Comparison of ENCODE assay signal across 14 cellular contexts in the genomic region with DNA sequence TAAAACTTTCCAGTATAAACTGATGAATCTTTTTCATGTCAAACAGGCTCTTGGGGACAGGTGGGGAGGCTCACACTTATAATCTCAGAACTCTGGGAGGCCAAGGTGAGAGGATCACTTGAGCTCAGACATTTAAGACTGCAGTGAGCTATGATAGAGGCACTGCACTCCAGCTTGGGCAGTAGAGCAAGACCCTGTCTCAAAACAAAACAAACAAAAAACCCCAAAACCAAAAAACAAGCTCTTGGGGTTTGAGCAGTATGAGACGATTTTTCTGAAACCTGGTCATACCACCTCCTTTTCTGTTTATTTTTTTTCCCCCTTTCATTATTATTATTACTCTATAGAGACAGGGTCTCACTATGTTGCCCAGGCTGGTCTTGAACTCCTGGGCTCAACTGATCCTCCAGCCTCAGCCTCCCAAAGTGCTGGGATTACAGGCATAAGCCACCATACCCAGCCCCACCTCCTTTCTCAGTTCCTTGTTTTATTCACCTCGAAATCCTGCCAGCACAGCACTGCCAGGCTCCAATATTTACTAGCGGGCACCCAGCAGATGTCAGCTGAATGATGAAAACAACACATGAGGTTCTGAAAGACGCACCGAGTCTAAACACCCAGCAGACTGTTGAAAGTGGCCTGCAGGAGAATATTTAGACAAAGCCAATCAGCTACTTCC. TPM values are rescaled to one million over a fixed set of nuclear protein-coding genes. Genes with fewer than 3 reads are reported as not detected.
A peak's percentile ranks its signal among the peaks of the same experiment; 100 is the strongest.
DNase-seq lines count a peak whose midpoint lies in the region; ATAC-seq and TF ChIP-seq lines count a peak whose summit lies in the region.
"Had no signal": no experiment of that assay in that cellular context is flagged by ENCODE, and none has a peak within 500 bp of the region (broad histone marks: within the 10 kb centered on the region; RNA-seq: fewer than 3 reads in every experiment).

No MANE protein-coding gene starts in this region.

- H3K4me3 Mint-ChIP-seq in activated CD8-positive, alpha-beta memory T cell treated with anti-CD3 and anti-CD28 coated beads, Interleukin-2, amount 10 ng/mL, durations not matched to agents 7 days and 5 days: no peak overlapping the region
- H3K4me3 Mint-ChIP-seq in immature natural killer cell: no peak overlapping the region
- H3K4me3 Mint-ChIP-seq: nephron had no signal

- H3K27me3 ChIP-seq in MM.1S (replicated peaks; ENCODE audit: insufficient read depth, low read length) (no peaks in the 10 kb centered on the region), aorta (ENCODE audit: control insufficient read depth in 1 of 2, insufficient read depth in 2 of 2, low read length in 1 of 2) (no peaks in the 10 kb centered on the region)
- H3K27me3 ChIP-seq: cardiac muscle cell had no signal

- no peak for TF ChIP-seq CTCF in MM.1S (IDR thresholded peaks at IDR 0.05; ENCODE audit: low read length)

- no peak overlapping the region for H2AFZ ChIP-seq in MM.1S (ENCODE audit: low read length)

- peak overlapping the region; percentile 34 for H3K27ac Mint-ChIP-seq in activated CD8-positive, alpha-beta memory T cell treated with anti-CD3 and anti-CD28 coated beads, Interleukin-2, amount 10 ng/mL, durations not matched to agents 7 days and 5 days
- H3K27ac Mint-ChIP-seq in immature natural killer cell: peak overlapping the region in 3 of 6 donors; percentile 20 to 96 (median 51)
- H3K27ac Mint-ChIP-seq: nephron; stimulated activated naive CD8-positive, alpha-beta T cell treated with anti-CD3 and anti-CD28 coated beads, Interleukin-15, Interleukin-2, amounts not matched to agents 100 ng/mL and 50 ng/mL, for 24 hours had no signal

- peaks cover 21% of the 10 kb centered on the region for H3F3A ChIP-seq in MM.1S (ENCODE audit: insufficient read depth, low read length)

- WGBS in aorta, 2 donors: 86 to 89% methylated on average over 5 of the region's 5 CpGs

- H3K4me1 ChIP-seq in MM.1S (ENCODE audit: low read length) (peaks cover 25% of the 10 kb centered on the region), aorta (ENCODE audit: control insufficient read depth in 1 of 2, insufficient read depth in 2 of 2, low read length in 2 of 2) (no peaks in the 10 kb centered on the region)

- intact Hi-C loops in aorta (cut with DNase I): no loop called here

- no peak for DNase-seq in activated CD8-positive, alpha-beta memory T cell treated with anti-CD3 and anti-CD28 coated beads, Interleukin-2, amount 10 ng/mL, durations not matched to agents 7 days and 5 days
- DNase-seq in activated CD8-positive, alpha-beta memory T cell treated with anti-CD3 and anti-CD28 coated beads for 24 hours: no peak
- DNase-seq in MM.1S (no peak), aorta (no peak), immature natural killer cell (no peak)
- no peak for DNase-seq in activated naive CD4-positive, alpha-beta T cell (lab: John Stamatoyannopoulos, UW)
- DNase-seq: EL, NCI-H2081 had no signal

- H3K9me3 ChIP-seq in MM.1S (replicated peaks; ENCODE audit: insufficient read depth, low read length) (no peaks in the 10 kb centered on the region), aorta (ENCODE audit: control insufficient read depth, low read length) (peaks cover 1% of the 10 kb centered on the region)

- peak; percentile 61 for ATAC-seq in activated CD8-positive, alpha-beta memory T cell treated with anti-CD3 and anti-CD28 coated beads, Interleukin-2, amount 10 ng/mL, durations not matched to agents 7 days and 5 days
- ATAC-seq in HG02642 (IDR thresholded peaks at IDR 0.05; ENCODE audit: poor library complexity, unreplicated experiment) (peak; percentile 77), aorta (ENCODE audit: low FRiP score) (peak; percentile 29), HG03565 (IDR thresholded peaks at IDR 0.05; ENCODE audit: unreplicated experiment) (no peak)
- ATAC-seq: Panc1 had no signal

- H3K9ac ChIP-seq in MM.1S (ENCODE audit: low read length): no peak overlapping the region

- peak overlapping the region; percentile 87; the same call in 1 of the 2 replicates for H3K4me2 ChIP-seq in MM.1S (ENCODE audit: low read depth, low read length)

- H4K20me1 ChIP-seq in MM.1S (ENCODE audit: insufficient read depth, low read length): no peaks in the 10 kb centered on the region

- no peaks in the 10 kb centered on the region for H3K9me2 ChIP-seq in MM.1S (replicated peaks; ENCODE audit: insufficient read depth, low read length)

- CTCF ChIA-PET in activated CD8-positive, alpha-beta memory T cell treated with anti-CD3 and anti-CD28 coated beads, Interleukin-2, amount 10 ng/mL, durations not matched to agents 7 days and 5 days (lab: Charles Lee): interaction anchor here (0.7 to 2.0 kb wide), 10 partner anchors 9 to 97 kb away, joined by 3 to 10 read pairs (median 3); partner anchors contain the start of gene CDK17

- H3K27ac ChIP-seq in MM.1S (ENCODE audit: low read length): 0 out of 2 replicates have a peak overlapping the region, but pooled peaks have one; percentile 14
- H3K27ac ChIP-seq in aorta (ENCODE audit: low read depth in 1 of 2, low read length in 2 of 2): no peak overlapping the region
- H3K27ac ChIP-seq: cardiac muscle cell had no signal

- no peaks in the 10 kb centered on the region for H3K36me3 ChIP-seq in MM.1S (replicated peaks; ENCODE audit: insufficient read depth, low read length)
- no peaks in the 10 kb centered on the region for H3K36me3 ChIP-seq in aorta (ENCODE audit: control insufficient read depth in 1 of 2, insufficient read depth in 2 of 2, low read length in 1 of 2)
- H3K36me3 ChIP-seq: cardiac muscle cell had no signal

- no peak overlapping the region for H3K4me3 ChIP-seq in MM.1S (ENCODE audit: low read length)
- no peak overlapping the region for H3K4me3 ChIP-seq in aorta (ENCODE audit: low read length in 2 of 2)
- H3K4me3 ChIP-seq: cardiac muscle cell had no signal

- H3K4me1 Mint-ChIP-seq in activated CD8-positive, alpha-beta memory T cell treated with anti-CD3 and anti-CD28 coated beads, Interleukin-2, amount 10 ng/mL, durations not matched to agents 7 days and 5 days: peaks cover 53% of the 10 kb centered on the region
- peaks cover 16 to 22% of the 10 kb centered on the region in 2 donors for H3K4me1 Mint-ChIP-seq in immature natural killer cell

- H3K79me2 ChIP-seq in MM.1S (ENCODE audit: low read length): no peaks in the 10 kb centered on the region

- H3K9me3 Mint-ChIP-seq in activated CD8-positive, alpha-beta memory T cell treated with anti-CD3 and anti-CD28 coated beads, Interleukin-2, amount 10 ng/mL, durations not matched to agents 7 days and 5 days (ENCODE audit: low read depth): no peaks in the 10 kb centered on the region
- H3K9me3 Mint-ChIP-seq in immature natural killer cell: no peaks in the 10 kb centered on the region
- H3K9me3 Mint-ChIP-seq: nephron; stimulated activated naive CD8-positive, alpha-beta T cell treated with anti-CD3 and anti-CD28 coated beads, Interleukin-15, Interleukin-2, amounts not matched to agents 100 ng/mL and 50 ng/mL, for 24 hours had no signal

- H3K36me3 Mint-ChIP-seq in activated CD8-positive, alpha-beta memory T cell treated with anti-CD3 and anti-CD28 coated beads, Interleukin-2, amount 10 ng/mL, durations not matched to agents 7 days and 5 days: peaks cover 2% of the 10 kb centered on the region
- no peaks in the 10 kb centered on the region for H3K36me3 Mint-ChIP-seq in immature natural killer cell

- H3K27me3 Mint-ChIP-seq in activated CD8-positive, alpha-beta memory T cell treated with anti-CD3 and anti-CD28 coated beads, Interleukin-2, amount 10 ng/mL, durations not matched to agents 7 days and 5 days: peaks cover 3% of the 10 kb centered on the region
- peaks cover 0 to 2% (median 0%) of the 10 kb centered on the region in 3 donors for H3K27me3 Mint-ChIP-seq in immature natural killer cell (ENCODE audit: low read depth in 3 of 3)
- H3K27me3 Mint-ChIP-seq: stimulated activated naive CD8-positive, alpha-beta T cell treated with anti-CD3 and anti-CD28 coated beads, Interleukin-15, Interleukin-2, amounts not matched to agents 100 ng/mL and 50 ng/mL, for 24 hours had no signal

RNA-seq across cellular contexts. Expression of gene CDK17, which starts 19.5 kb away (rescaled TPM):
- total RNA-seq in activated CD8-positive, alpha-beta memory T cell treated with anti-CD3 and anti-CD28 coated beads, Interleukin-2, amount 10 ng/mL, durations not matched to agents 7 days and 5 days: 10 to 100 TPM; 32.7 to 46.9 TPM
- 10 to 100 TPM; 41.5 to 69.7 TPM for total RNA-seq in aorta
- polyA plus RNA-seq in aorta: 10 to 100 TPM in 1 of 2 donors, 1 to 10 TPM in 1; 5.3 to 13.9 TPM
- 10 to 100 TPM; 27.2 to 64.0 (median 52.7) TPM for polyA plus RNA-seq in immature natural killer cell
